ENCODE assay signal across 17 cellular contexts in genomic region chr20:50371878-50372769, GRCh38.
DNase-seq lines count a peak whose midpoint lies in the region; ATAC-seq and TF ChIP-seq lines count a peak whose summit lies in the region.
"Had no signal": no experiment of that assay in that cellular context is flagged by ENCODE, and none has a peak within 500 bp of the region (broad histone marks: within the 10 kb centered on the region; RNA-seq: fewer than 3 reads in every experiment).

No MANE protein-coding gene starts in this region.

- peak overlapping the region; percentile 46 for H3K27ac ChIP-seq in epithelial cell of prostate
- H3K27ac ChIP-seq: HL-60 had no signal

- no peak overlapping the region for H3K4me3 ChIP-seq in GM12865 (ENCODE audit: low read depth, low read length)
- H3K4me3 ChIP-seq: mucosa of descending colon had no signal

- DNase-seq in A172 (ENCODE audit: low spot score) (peak; percentile 35), GM12865 (ENCODE audit: low read depth) (peak; percentile 23), NCI-H345 treated with DMSO at 0.1 percent for 48 hours (lab: John Stamatoyannopoulos, UW; ENCODE audit: unreplicated experiment) (peak; percentile 92), epithelial cell of prostate (ENCODE audit: low read depth, low spot score) (peak; percentile 40), NCI-H2081 (lab: John Stamatoyannopoulos, UW) (no peak), ureter (ENCODE audit: low spot score) (no peak), H4 (ENCODE audit: low spot score) (no peak)
- DNase-seq: activated CD4-positive, alpha-beta T cell treated with anti-CD3 and anti-CD28 coated beads for 48 hours; activated naive CD8-positive, alpha-beta T cell treated with anti-CD3 and anti-CD28 coated beads, Interleukin-2, amount 10 ng/mL, durations not matched to agents 7 days and 5 days; cerebellar nuclear complex; DND-41; mucosa of descending colon; occipital lobe; stimulated activated naive CD4-positive, alpha-beta T cell treated with Interleukin-2 at 50 U/mL for 16 hours; T-helper 2 cell had no signal

- no peak for ATAC-seq in GM19397 (IDR thresholded peaks at IDR 0.05; ENCODE audit: unreplicated experiment)

- TF ChIP-seq CTCF in GM12865 (IDR thresholded peaks at IDR 0.05; ENCODE audit: insufficient read depth, low read depth, low read length, missing control alignments), result no peak

Comparison
In these comparisons a context has a peak if more than half of its experiments do, and no peak if none do; other contexts are left out.
1. DNase-seq: peak in A172 (single experiment), GM12865 (single experiment), NCI-H345 treated with DMSO at 0.1 percent for 48 hours (single experiment) and epithelial cell of prostate (single experiment); none in NCI-H2081 (0 of 2), ureter (single experiment) and H4 (single experiment).